9 cellular contexts compared by ENCODE assay signal in the genomic region with DNA sequence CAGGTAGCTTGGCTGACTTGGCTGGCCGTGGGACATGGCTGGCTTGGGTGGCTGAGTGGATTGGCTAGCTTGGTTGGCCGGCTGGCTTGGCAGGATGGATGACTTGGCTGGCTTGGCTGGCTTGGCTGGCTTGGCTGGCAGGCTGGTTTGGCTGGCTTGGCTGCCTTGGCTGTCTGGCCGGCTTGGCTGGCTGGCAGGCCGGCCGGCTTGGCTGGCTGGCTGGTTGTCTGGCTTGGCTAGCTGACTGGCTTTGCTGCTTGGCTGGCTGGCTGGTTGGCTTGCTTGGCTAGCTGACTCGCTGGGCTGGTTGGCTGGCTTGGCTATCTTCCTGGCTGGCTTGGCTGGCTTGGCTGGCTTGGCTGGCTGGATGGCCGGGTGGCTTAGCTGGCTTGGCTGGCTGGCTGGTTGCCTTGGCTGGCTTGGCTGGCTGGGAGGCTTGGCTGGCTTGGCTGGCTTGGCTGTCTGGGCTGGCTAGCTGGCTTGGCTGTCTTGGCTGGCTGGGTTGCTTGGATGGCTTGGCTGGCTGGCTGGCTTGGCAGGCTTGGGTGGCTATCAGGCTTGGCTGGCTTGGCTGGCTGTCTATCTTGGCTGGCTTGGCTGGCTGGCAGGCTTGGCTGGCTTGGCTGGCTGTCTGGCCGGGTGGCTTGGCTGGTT.
DNase-seq lines count a peak whose midpoint lies in the region; ATAC-seq and TF ChIP-seq lines count a peak whose summit lies in the region.
"Had no signal": no experiment of that assay in that cellular context is flagged by ENCODE, and none has a peak within 500 bp of the region (broad histone marks: within the 10 kb centered on the region; RNA-seq: fewer than 3 reads in every experiment).

No MANE protein-coding gene starts in this region.

- POLR2A ChIA-PET in activated CD4-positive, alpha-beta memory T cell treated with anti-CD3 and anti-CD28 coated beads for 36 hours (lab: Charles Lee) = no interaction called here

- H3K27ac Mint-ChIP-seq in activated CD4-positive, alpha-beta memory T cell treated with anti-CD3 and anti-CD28 coated beads for 36 hours = no peak overlapping the region
- H3K27ac Mint-ChIP-seq in progenitor cell of endocrine pancreas = no peak overlapping the region

- TF ChIP-seq CTCF in progenitor cell of endocrine pancreas (IDR thresholded peaks at IDR 0.05; ENCODE audit: unreplicated experiment) = no peak

- H3K4me1 Mint-ChIP-seq in activated CD4-positive, alpha-beta memory T cell treated with anti-CD3 and anti-CD28 coated beads for 36 hours (ENCODE audit: low read depth) = no peaks in the 10 kb centered on the region
- no peaks in the 10 kb centered on the region for H3K4me1 Mint-ChIP-seq in progenitor cell of endocrine pancreas (ENCODE audit: low read depth)

- peak; percentile 4 for DNase-seq in EL
- peak; percentile 15 for DNase-seq in activated CD4-positive, alpha-beta memory T cell treated with anti-CD3 and anti-CD28 coated beads for 36 hours
- peak; percentile 13 for DNase-seq in progenitor cell of endocrine pancreas (ENCODE audit: low spot score, unreplicated experiment)
- DNase-seq in AML-193 (lab: John Stamatoyannopoulos, UW) = no peak
- DNase-seq in DMS53 treated with DMSO at 0.1 percent for 48 hours (lab: John Stamatoyannopoulos, UW; ENCODE audit: unreplicated experiment) = no peak
- no peak for DNase-seq in AG20443 (ENCODE audit: low spot score)
- no peak for DNase-seq in midbrain (lab: John Stamatoyannopoulos, UW)
- DNase-seq: NCI-H82 had no signal

- intact Hi-C loops in activated CD4-positive, alpha-beta memory T cell treated with anti-CD3 and anti-CD28 coated beads for 36 hours (cut with micrococcal nuclease) = no loop called here

- no peaks in the 10 kb centered on the region for H3K36me3 Mint-ChIP-seq in activated CD4-positive, alpha-beta memory T cell treated with anti-CD3 and anti-CD28 coated beads for 36 hours
- H3K36me3 Mint-ChIP-seq in progenitor cell of endocrine pancreas (ENCODE audit: insufficient read depth) = no peaks in the 10 kb centered on the region

- no peaks in the 10 kb centered on the region for H3K27me3 Mint-ChIP-seq in activated CD4-positive, alpha-beta memory T cell treated with anti-CD3 and anti-CD28 coated beads for 36 hours
- no peaks in the 10 kb centered on the region for H3K27me3 Mint-ChIP-seq in progenitor cell of endocrine pancreas

- ATAC-seq in esophagus mucosa = peak; percentile 48

- H3K4me3 Mint-ChIP-seq in activated CD4-positive, alpha-beta memory T cell treated with anti-CD3 and anti-CD28 coated beads for 36 hours = no peak overlapping the region
- no peak overlapping the region for H3K4me3 Mint-ChIP-seq in progenitor cell of endocrine pancreas (ENCODE audit: low read depth)

- no peaks in the 10 kb centered on the region for H3K9me3 Mint-ChIP-seq in activated CD4-positive, alpha-beta memory T cell treated with anti-CD3 and anti-CD28 coated beads for 36 hours
- no peaks in the 10 kb centered on the region for H3K9me3 Mint-ChIP-seq in progenitor cell of endocrine pancreas (ENCODE audit: low read depth)

- CTCF ChIA-PET in activated CD4-positive, alpha-beta memory T cell treated with anti-CD3 and anti-CD28 coated beads for 36 hours (lab: Charles Lee) = no interaction called here

Comparison
In these comparisons a context has a peak if more than half of its experiments do, and no peak if none do; other contexts are left out.
1. DNase-seq: peak in EL (single experiment), activated CD4-positive, alpha-beta memory T cell treated with anti-CD3 and anti-CD28 coated beads for 36 hours (single experiment) and progenitor cell of endocrine pancreas (single experiment); none in AML-193 (0 of 2), DMS53 treated with DMSO at 0.1 percent for 48 hours (single experiment), AG20443 (single experiment) and midbrain (single experiment).